Comparison of ENCODE assay signal across 11 cellular contexts in the genomic region with DNA sequence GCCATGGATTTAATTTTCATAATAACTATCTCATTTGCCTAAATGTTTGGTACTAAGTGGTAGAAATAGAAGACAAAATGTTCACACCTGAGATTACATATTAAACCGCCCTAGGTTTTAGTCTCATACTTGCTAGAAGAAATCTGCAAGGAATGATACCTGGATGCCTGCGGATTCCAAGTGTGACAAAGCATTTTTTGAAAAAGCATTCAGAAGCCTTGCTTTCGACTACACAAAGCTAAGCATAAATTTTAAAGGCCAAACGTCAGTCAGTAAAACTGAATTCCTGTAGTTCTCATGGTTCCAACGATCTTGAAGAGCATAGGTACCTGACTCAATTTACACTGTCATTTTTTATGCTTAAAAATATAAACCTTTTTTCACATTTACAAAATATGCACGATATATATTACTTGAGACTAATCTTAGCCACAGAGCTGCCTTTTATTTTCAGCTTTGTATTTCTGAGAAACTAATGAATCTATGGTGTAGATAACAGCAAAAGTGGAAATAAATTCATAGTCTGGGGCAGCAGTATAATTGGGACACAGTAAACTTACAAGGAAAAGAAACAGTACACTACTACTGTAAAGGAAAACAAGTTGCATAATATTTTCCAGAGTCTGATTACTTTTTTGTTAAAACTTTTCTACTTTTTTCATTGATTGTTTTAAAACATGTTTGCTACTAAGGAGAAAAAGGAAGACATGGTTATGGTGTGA. TPM values are rescaled to one million over a fixed set of nuclear protein-coding genes. Genes with fewer than 3 reads are reported as not detected.
DNase-seq lines count a peak whose midpoint lies in the region; ATAC-seq and TF ChIP-seq lines count a peak whose summit lies in the region.
"Had no signal": no experiment of that assay in that cellular context is flagged by ENCODE, and none has a peak within 500 bp of the region (broad histone marks: within the 10 kb centered on the region; RNA-seq: fewer than 3 reads in every experiment).

No MANE protein-coding gene starts in this region.

- peak overlapping the region; percentile 81 for H3K9ac ChIP-seq in MM.1S (ENCODE audit: low read length)

- H3K4me1 Mint-ChIP-seq in Caco-2 (ENCODE audit: low read depth, unreplicated experiment) (peaks cover 14% of the 10 kb centered on the region), chondrocyte (ENCODE audit: low read depth) (peaks cover 11% of the 10 kb centered on the region)

- peak overlapping the region; percentile 65 for H3K4me2 ChIP-seq in MM.1S (ENCODE audit: low read depth, low read length)

- H3K27me3 Mint-ChIP-seq in Caco-2 (ENCODE audit: insufficient read depth, unreplicated experiment): no peaks in the 10 kb centered on the region
- H3K27me3 Mint-ChIP-seq in chondrocyte (ENCODE audit: low read depth): peaks cover 1% of the 10 kb centered on the region

- H2AFZ ChIP-seq in MM.1S (ENCODE audit: low read length): no peak overlapping the region

- ATAC-seq in GM18870 (IDR thresholded peaks at IDR 0.05; ENCODE audit: unreplicated experiment) (no peak), gastroesophageal sphincter (no peak)

- no peaks in the 10 kb centered on the region for H3K36me3 Mint-ChIP-seq in Caco-2 (ENCODE audit: insufficient read depth, unreplicated experiment)
- H3K36me3 Mint-ChIP-seq in chondrocyte (ENCODE audit: low read depth): no peaks in the 10 kb centered on the region

- no peaks in the 10 kb centered on the region for H3K36me3 ChIP-seq in Caco-2 (ENCODE audit: control insufficient read depth, insufficient read depth, low read length)
- H3K36me3 ChIP-seq in MM.1S (replicated peaks; ENCODE audit: insufficient read depth, low read length): no peaks in the 10 kb centered on the region
- H3K36me3 ChIP-seq in ovary: no peaks in the 10 kb centered on the region
- H3K36me3 ChIP-seq in gastroesophageal sphincter: no peaks in the 10 kb centered on the region

- H3K4me1 ChIP-seq in Caco-2: no peaks in the 10 kb centered on the region
- H3K4me1 ChIP-seq in MM.1S (ENCODE audit: low read length): no peaks in the 10 kb centered on the region
- H3K4me1 ChIP-seq in ovary (ENCODE audit: insufficient read depth): no peaks in the 10 kb centered on the region
- peaks cover 0 to 13% (median 4%) of the 10 kb centered on the region in 3 donors for H3K4me1 ChIP-seq in gastroesophageal sphincter

- H3K4me3 Mint-ChIP-seq in Caco-2 (ENCODE audit: unreplicated experiment) (peak overlapping the region; percentile 78), chondrocyte (ENCODE audit: unreplicated experiment) (peak overlapping the region; percentile 74)

- no peaks in the 10 kb centered on the region for H3K9me3 Mint-ChIP-seq in Caco-2 (ENCODE audit: unreplicated experiment)
- H3K9me3 Mint-ChIP-seq in chondrocyte (ENCODE audit: low read depth): peaks cover under 1% of the 10 kb centered on the region

- H3K9me2 ChIP-seq in MM.1S (replicated peaks; ENCODE audit: insufficient read depth, low read length): no peaks in the 10 kb centered on the region

- peak overlapping the region; percentile 0 for H3K27ac Mint-ChIP-seq in Caco-2 (ENCODE audit: unreplicated experiment)
- no peak overlapping the region for H3K27ac Mint-ChIP-seq in chondrocyte (ENCODE audit: unreplicated experiment)

- 0 out of 2 replicates have a peak, but pooled peaks cover 6% of the 10 kb centered on the region for H3F3A ChIP-seq in MM.1S (ENCODE audit: insufficient read depth, low read length)

- no peaks in the 10 kb centered on the region for H3K9me3 ChIP-seq in Caco-2
- no peaks in the 10 kb centered on the region for H3K9me3 ChIP-seq in MM.1S (replicated peaks; ENCODE audit: insufficient read depth, low read length)
- no peaks in the 10 kb centered on the region for H3K9me3 ChIP-seq in ovary
- H3K9me3 ChIP-seq in gastroesophageal sphincter: no peaks in the 10 kb centered on the region

- TF ChIP-seq EP300 in ovary (IDR thresholded peaks at IDR 0.05): no peak
- no peak for TF ChIP-seq EP300 in gastroesophageal sphincter (IDR thresholded peaks at IDR 0.05)

- TF ChIP-seq CTCF in Caco-2 (IDR thresholded peaks at IDR 0.05; ENCODE audit: insufficient read depth in 1 of 2, low read depth in 1 of 2, low read length in 1 of 2, severe bottlenecking in 1 of 2, unreplicated experiment in 1 of 2) (no peak), MM.1S (IDR thresholded peaks at IDR 0.05; ENCODE audit: low read length) (no peak), chondrocyte (IDR thresholded peaks at IDR 0.05) (no peak), ovary (IDR thresholded peaks at IDR 0.05) (no peak), lower leg skin (IDR thresholded peaks at IDR 0.05) (no peak), gastroesophageal sphincter (IDR thresholded peaks at IDR 0.05) (no peak)

- CTCF ChIA-PET in Caco-2 (lab: Charles Lee): no interaction called here

- peaks cover 10% of the 10 kb centered on the region; the same call in 1 of the 2 replicates for H3K79me2 ChIP-seq in MM.1S (ENCODE audit: low read length)

- TF ChIP-seq POLR2A in ovary (IDR thresholded peaks at IDR 0.05) (no peak), lower leg skin (IDR thresholded peaks at IDR 0.05) (no peak), gastroesophageal sphincter (IDR thresholded peaks at IDR 0.05) (no peak)

- H3K27me3 ChIP-seq in Caco-2 (replicated peaks; ENCODE audit: control insufficient read depth, insufficient read depth, low read length): no peaks in the 10 kb centered on the region
- no peaks in the 10 kb centered on the region for H3K27me3 ChIP-seq in MM.1S (replicated peaks; ENCODE audit: insufficient read depth, low read length)
- H3K27me3 ChIP-seq in ovary: no peaks in the 10 kb centered on the region
- peaks cover 4% of the 10 kb centered on the region for H3K27me3 ChIP-seq in gastroesophageal sphincter

- intact Hi-C loops in Caco-2 (cut with micrococcal nuclease; ENCODE audit: unreplicated experiment): loop anchor here (2.0 kb wide), 1 partner anchor 78 kb away; no protein-coding TSS in a partner anchor
- intact Hi-C loops in ovary (cut with DNase I): no loop called here
- intact Hi-C loops in lower leg skin (cut with DNase I; ENCODE audit: low total_unique reads): no loop called here

- BruUV-seq in Caco-2 (replicated peaks; lab: Mats Ljungman, UMichigan): no TSS peak

- H3K4me3 ChIP-seq in Caco-2 (ENCODE audit: low read depth, low read length) (no peak overlapping the region; the same call in 1 of the 2 replicates), MM.1S (ENCODE audit: low read length) (peak overlapping the region; percentile 74), ovary (peak overlapping the region; percentile 36), lower leg skin (ENCODE audit: low read depth, poor library complexity, severe bottlenecking) (no peak overlapping the region), gastroesophageal sphincter (peak overlapping the region in 1 of 2 donors; percentile 53)

- WGBS in ovary, 3 donors: 74 to 80% (median 80%) methylated on average over 6 of the region's 6 CpGs
- WGBS in lower leg skin, 2 donors: 80 to 84% methylated on average over 6 of the region's 6 CpGs
- 76 to 83% methylated on average over 6 of the region's 6 CpGs for WGBS in gastroesophageal sphincter (ENCODE audit: low coverage in 1 of 2), 2 donors

- H4K20me1 ChIP-seq in MM.1S (ENCODE audit: insufficient read depth, low read length): no peaks in the 10 kb centered on the region

- DNase-seq in Caco-2 (no peak), MM.1S (no peak), chondrocyte (ENCODE audit: low spot score) (no peak), ovary (no peak), lower leg skin (ENCODE audit: low spot score in 2 of 2) (no peak), mesenteric fat pad (ENCODE audit: low spot score) (no peak)
- DNase-seq: kidney glomerular epithelial cell had no signal

- POLR2A ChIA-PET in Caco-2 (lab: Charles Lee): no interaction called here

- H3K27ac ChIP-seq in MM.1S (ENCODE audit: low read length) (peak overlapping the region; percentile 63; the same call in 1 of the 2 replicates), ovary (no peak overlapping the region), gastroesophageal sphincter (no peak overlapping the region)

RNA-seq across cellular contexts. Expression of a gene that starts 1.2 kb away (rescaled TPM):
- total RNA-seq in Caco-2 (2022) (not detected in 2 replicates), chondrocyte (0.15 TPM in 1 of 3 replicates, not detected in the others), ovary (under 1 TPM in 4 of 7 donors, not detected in 3; 0.20 to 0.92 (median 0.26) TPM), lower leg skin (not detected), mesenteric fat pad (0.19 TPM), gastroesophageal sphincter (not detected)
- polyA plus RNA-seq in ovary: under 1 TPM in 1 of 2 donors, not detected in 1; 0.12 TPM
- total RNA-seq: OCI-LY7 had no signal
- polyA plus RNA-seq: urinary bladder had no signal

RNA-seq across cellular contexts. Expression of a gene that starts 28.5 kb away (rescaled TPM):
- total RNA-seq in Caco-2 (2022) (32.1 and 37.8 TPM in 2 replicates), chondrocyte (0.19 to 1.2 TPM (median 1.00 TPM) in 3 replicates), ovary (10 to 100 TPM in 6 of 7 donors, 1 to 10 TPM in 1; 7.0 to 53.7 (median 13.8) TPM), lower leg skin (10 to 100 TPM; 21.7 to 45.4 (median 39.0) TPM), mesenteric fat pad (195 TPM), gastroesophageal sphincter (10 to 100 TPM in 3 of 4 donors, 1 to 10 TPM in 1; 9.0 to 48.9 (median 27.8) TPM)
- polyA plus RNA-seq in ovary: 10 to 100 TPM in 1 of 2 donors, 1 to 10 TPM in 1; 5.7 to 56.9 TPM

Comparison
In these comparisons a context has a peak if more than half of its experiments do, and no peak if none do; other contexts are left out.
1. H3K4me3 ChIP-seq: peak in MM.1S (single experiment) and ovary (single experiment); none in Caco-2 (single experiment) and lower leg skin (single experiment).